In the genomic region with DNA sequence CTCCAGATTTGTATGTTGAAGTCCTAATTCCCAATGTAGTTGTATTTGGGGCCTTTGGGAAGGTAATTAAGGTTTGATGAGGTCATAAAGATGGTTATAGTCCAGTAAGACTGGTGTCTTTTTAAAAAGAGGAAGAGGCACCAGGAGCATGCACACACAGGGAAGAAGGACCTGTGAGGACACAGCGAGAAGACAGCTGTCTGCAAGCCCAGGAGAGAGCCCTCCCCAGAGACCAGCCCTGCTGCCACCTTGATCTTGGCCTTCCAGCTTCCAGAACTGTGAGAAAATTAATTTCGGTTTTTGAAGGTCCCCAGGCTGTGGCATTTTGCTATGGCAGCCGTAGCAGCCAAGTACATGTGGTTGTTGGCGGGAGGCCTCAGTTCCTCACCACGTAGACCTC, we compare ENCODE assay signal across 29 cellular contexts.
"Had no signal": no experiment of that assay in that cellular context is flagged by ENCODE, and none has a peak within 500 bp of the region (broad histone marks: within the 10 kb centered on the region; RNA-seq: fewer than 3 reads in every experiment).

No MANE protein-coding gene starts in this region.

- H3K36me3 Mint-ChIP-seq: stimulated activated effector memory CD8-positive, alpha-beta T cell treated with anti-CD3 and anti-CD28 coated beads, Interleukin-12 subunit alpha, Interleukin-12 subunit beta, amount 100 ng/mL, for 72 hours had no signal

- ATAC-seq: activated naive CD8-positive, alpha-beta T cell treated with anti-CD3 and anti-CD28 coated beads, Interleukin-2, amount 50 U/mL, for 24 hours; activated T-cell treated with anti-CD3 and anti-CD28 coated beads, Interleukin-2, amount 50 U/mL, for 72 hours; body of pancreas; gastrocnemius medialis; psoas muscle; stimulated activated effector memory CD8-positive, alpha-beta T cell treated with anti-CD3 and anti-CD28 coated beads, Interleukin-12 subunit alpha, Interleukin-12 subunit beta, amount 100 ng/mL, for 72 hours had no signal

- H3K36me3 ChIP-seq: cardiac muscle cell, esophagus squamous epithelium, gastrocnemius medialis, left ventricle myocardium inferior, neutrophil, ovary, right atrium auricular region, stomach, uterus had no signal

- H3K4me1 Mint-ChIP-seq: nephron had no signal

- H3K27ac Mint-ChIP-seq: activated naive CD8-positive, alpha-beta T cell treated with anti-CD3 and anti-CD28 coated beads, Interleukin-2, amount 50 U/mL, for 24 hours; activated T-cell treated with anti-CD3 and anti-CD28 coated beads, Interleukin-2, amount 50 U/mL, for 72 hours; endodermal cell; nephron; stimulated activated effector memory CD8-positive, alpha-beta T cell treated with anti-CD3 and anti-CD28 coated beads, Interleukin-12 subunit alpha, Interleukin-12 subunit beta, amount 100 ng/mL, for 72 hours had no signal

- H3K9me3 Mint-ChIP-seq: activated naive CD8-positive, alpha-beta T cell treated with anti-CD3 and anti-CD28 coated beads, Interleukin-2, amount 50 U/mL, for 24 hours; activated T-cell treated with anti-CD3 and anti-CD28 coated beads, Interleukin-2, amount 50 U/mL, for 72 hours; nephron; stimulated activated effector memory CD8-positive, alpha-beta T cell treated with anti-CD3 and anti-CD28 coated beads, Interleukin-12 subunit alpha, Interleukin-12 subunit beta, amount 100 ng/mL, for 72 hours had no signal

- H3K4me1 ChIP-seq: body of pancreas, esophagus squamous epithelium, gastrocnemius medialis, left ventricle myocardium inferior, psoas muscle, right atrium auricular region, stomach, uterus had no signal

- DNase-seq: activated CD4-positive, alpha-beta T cell treated with anti-CD3 and anti-CD28 coated beads for 4 hours; activated CD4-positive, alpha-beta T cell treated with anti-CD3 and anti-CD28 coated beads, Interleukin-2, amount 50 U/mL, for 48 hours; activated CD4-positive, CD25-positive, alpha-beta regulatory T cell; activated CD8-positive, alpha-beta memory T cell treated with anti-CD3 and anti-CD28 coated beads, Interleukin-2, amount 50 U/mL, for 48 hours; activated gamma-delta T cell; activated naive CD4-positive, alpha-beta T cell treated with anti-CD3 and anti-CD28 coated beads, Interleukin-2, amount 50 U/mL, for 16 hours; activated naive CD8-positive, alpha-beta T cell treated with anti-CD3 and anti-CD28 coated beads, Interleukin-2, amount 50 U/mL, for 24 hours; activated T-cell treated with anti-CD3 and anti-CD28 coated beads, Interleukin-2, amount 50 U/mL, for 72 hours; body of pancreas; cortex of kidney; endodermal cell; esophagus squamous epithelium; gastrocnemius medialis; head of caudate nucleus; hypothalamus; left ventricle myocardium inferior; midbrain; ovary; psoas muscle; stimulated activated CD4-positive, alpha-beta T cell treated with anti-CD3 and anti-CD28 coated beads, Interleukin-12 subunit alpha, Interleukin-12 subunit beta, amount 100 ng/mL, for 4 hours; stomach; T1000; trophoblast cell; uterus had no signal

- H3K9me3 ChIP-seq: body of pancreas, esophagus squamous epithelium, gastrocnemius medialis, neutrophil, ovary, psoas muscle, stomach, uterus had no signal

- H3K4me3 ChIP-seq: body of pancreas, cardiac muscle cell, esophagus squamous epithelium, gastrocnemius medialis, left ventricle myocardium inferior, ovary, psoas muscle, right atrium auricular region, stomach, uterus had no signal

- H3K27ac ChIP-seq: body of pancreas, cardiac muscle cell, esophagus squamous epithelium, gastrocnemius medialis, left ventricle myocardium inferior, neutrophil, ovary, psoas muscle, right atrium auricular region, stomach, uterus had no signal

- H3K4me3 Mint-ChIP-seq: activated naive CD8-positive, alpha-beta T cell treated with anti-CD3 and anti-CD28 coated beads, Interleukin-2, amount 50 U/mL, for 24 hours; activated T-cell treated with anti-CD3 and anti-CD28 coated beads, Interleukin-2, amount 50 U/mL, for 72 hours; endodermal cell; nephron; stimulated activated effector memory CD8-positive, alpha-beta T cell treated with anti-CD3 and anti-CD28 coated beads, Interleukin-12 subunit alpha, Interleukin-12 subunit beta, amount 100 ng/mL, for 72 hours had no signal

- H3K27me3 ChIP-seq: body of pancreas, cardiac muscle cell, esophagus squamous epithelium, gastrocnemius medialis, ovary, right atrium auricular region, stomach, uterus had no signal
